ENCODE assay signal across 19 cellular contexts in genomic region chr9:95150903-95151302, GRCh38.
A peak's percentile ranks its signal among the peaks of the same experiment; 100 is the strongest.
DNase-seq lines count a peak whose midpoint lies in the region; ATAC-seq and TF ChIP-seq lines count a peak whose summit lies in the region.
"Had no signal": no experiment of that assay in that cellular context is flagged by ENCODE, and none has a peak within 500 bp of the region (broad histone marks: within the 10 kb centered on the region; RNA-seq: fewer than 3 reads in every experiment).

No MANE protein-coding gene starts in this region.

- ATAC-seq in GM21390 (IDR thresholded peaks at IDR 0.05; ENCODE audit: unreplicated experiment), result no peak
- ATAC-seq: HCT116 had no signal

- H3K4me3 ChIP-seq in neural progenitor cell (no peak overlapping the region), ascending aorta (no peak overlapping the region)

- H3K27me3 ChIP-seq in neural progenitor cell (no peaks in the 10 kb centered on the region), ascending aorta (no peaks in the 10 kb centered on the region)

- H3K9me3 ChIP-seq in neural progenitor cell (ENCODE audit: low read depth) (no peaks in the 10 kb centered on the region), ascending aorta (no peaks in the 10 kb centered on the region)

- intact Hi-C loops in ascending aorta (cut with DNase I), result no loop called here

- no peaks in the 10 kb centered on the region for H3K9me3 Mint-ChIP-seq in neural progenitor cell

- H3K9ac ChIP-seq in neural progenitor cell, result no peak overlapping the region

- peak; percentile 15 for DNase-seq in NCI-H1092 treated with DMSO at 0.1 percent for 48 hours (lab: John Stamatoyannopoulos, UW)
- DNase-seq in NCI-H1092 (lab: John Stamatoyannopoulos, UW), result no peak
- DNase-seq in NCI-H187 treated with DMSO at 0.1 percent for 48 hours (lab: John Stamatoyannopoulos, UW), result peak; percentile 70
- peak; percentile 54 for DNase-seq in NCI-H2196 (lab: John Stamatoyannopoulos, UW; ENCODE audit: unreplicated experiment)
- no peak for DNase-seq in neural progenitor cell (ENCODE audit: low spot score)
- no peak for DNase-seq in SW 1271 (lab: John Stamatoyannopoulos, UW)
- DNase-seq in ascending aorta (ENCODE audit: low spot score in 2 of 2), result no peak
- DNase-seq: AML-193; DMS 273 treated with DMSO at 0.1 percent for 48 hours; GOT3; IMR-90; NCI-H226; NCI-H69; NK-92 treated with Interleukin-12 subunit alpha and Interleukin-12 subunit beta, amount 100 ng/mL, for 24 hours; Right ventricle myocardium superior had no signal

- H3K36me3 ChIP-seq in neural progenitor cell, result no peaks in the 10 kb centered on the region
- no peaks in the 10 kb centered on the region for H3K36me3 ChIP-seq in ascending aorta

- H2AFZ ChIP-seq in neural progenitor cell (replicated peaks), result no peak overlapping the region

- no peak overlapping the region for H3K4me3 Mint-ChIP-seq in neural progenitor cell

- peaks cover 24% of the 10 kb centered on the region for H3K4me1 Mint-ChIP-seq in neural progenitor cell

- no peak overlapping the region for H3K27ac Mint-ChIP-seq in neural progenitor cell

- no peaks in the 10 kb centered on the region for H3K79me2 ChIP-seq in neural progenitor cell (ENCODE audit: low read depth)

- no peak for TF ChIP-seq CTCF in neural progenitor cell (IDR thresholded peaks at IDR 0.05)
- TF ChIP-seq CTCF in ascending aorta (IDR thresholded peaks at IDR 0.05), result no peak

- no peaks in the 10 kb centered on the region for H3K27me3 Mint-ChIP-seq in neural progenitor cell (ENCODE audit: insufficient read depth, low read depth)

- peaks cover 5% of the 10 kb centered on the region for H3K36me3 Mint-ChIP-seq in neural progenitor cell

- H4K20me1 ChIP-seq in neural progenitor cell (ENCODE audit: low read depth), result no peaks in the 10 kb centered on the region

- H3F3A ChIP-seq in neural progenitor cell (ENCODE audit: low read depth), result peaks cover 8% of the 10 kb centered on the region

- no peak overlapping the region for H3K4me2 ChIP-seq in neural progenitor cell

- peak overlapping the region; percentile 21 for H3K27ac ChIP-seq in neural progenitor cell
- H3K27ac ChIP-seq in ascending aorta, result no peak overlapping the region
- H3K27ac ChIP-seq: 22Rv1, C4-2B had no signal

- peaks cover 17% of the 10 kb centered on the region for H3K4me1 ChIP-seq in neural progenitor cell
- H3K4me1 ChIP-seq in ascending aorta, result no peaks in the 10 kb centered on the region

Comparison
In these comparisons a context has a peak if more than half of its experiments do, and no peak if none do; other contexts are left out.
1. DNase-seq: peak in NCI-H1092 treated with DMSO at 0.1 percent for 48 hours (single experiment), NCI-H187 treated with DMSO at 0.1 percent for 48 hours (single experiment) and NCI-H2196 (single experiment); none in NCI-H1092 (single experiment), neural progenitor cell (single experiment), SW 1271 (0 of 2) and ascending aorta (0 of 2).